ENCODE assay signal across 1 cellular context in the genomic region with DNA sequence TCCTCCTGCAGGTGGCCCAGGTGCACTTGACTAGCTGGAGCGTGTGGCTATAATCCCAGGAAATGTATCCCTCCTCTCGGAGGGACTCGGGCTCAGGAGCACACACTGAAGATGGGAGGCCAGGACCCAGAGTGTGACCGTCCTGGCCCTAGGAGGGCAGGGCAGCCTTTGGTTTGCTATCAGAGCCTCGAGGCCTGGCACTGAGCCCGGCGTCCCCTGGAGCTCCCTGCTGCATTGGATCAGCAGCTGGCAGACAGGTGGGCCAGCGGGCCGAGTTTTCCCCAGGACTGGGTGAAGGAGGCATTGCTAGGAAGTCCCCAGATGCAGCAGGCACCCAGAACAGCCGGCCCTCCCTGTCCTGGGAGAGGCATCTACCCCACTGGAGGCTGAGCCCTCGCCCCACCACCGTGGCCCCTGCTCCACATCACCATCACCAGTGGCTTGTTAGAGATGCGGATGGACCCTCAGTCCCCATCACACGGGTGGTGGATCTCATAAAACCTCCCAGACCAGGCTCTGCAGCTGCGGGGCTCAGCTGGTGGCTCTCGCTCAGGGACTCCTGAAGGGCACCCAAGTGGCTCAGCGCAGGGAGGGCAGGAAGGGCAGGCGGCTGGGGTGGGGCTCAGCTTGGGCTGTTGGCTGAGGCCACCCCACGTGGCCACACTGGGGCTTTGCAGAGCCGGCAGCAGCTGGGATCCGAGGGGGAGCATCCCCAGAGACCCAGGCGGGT.
TF ChIP-seq lines count a peak whose summit lies in the region.

No MANE protein-coding gene starts in this region.

TF ChIP-seq in SK-N-SH treated with all-trans-retinoic acid at 6 μM for 48 hours, 23 proteins besides CTCF, POLR2A, EP300 and RAD21 (continued from another document):
- TF ChIP-seq POU6F1 (CRISPR knock-in tag; IDR thresholded peaks at IDR 0.05; ENCODE audit: borderline replicate concordance, low read depth) (no peak), ZNF8 (CRISPR knock-in tag; IDR thresholded peaks at IDR 0.05) (no peak), TOX (CRISPR knock-in tag; IDR thresholded peaks at IDR 0.05; ENCODE audit: borderline replicate concordance) (no peak), TCF4 (CRISPR knock-in tag; IDR thresholded peaks at IDR 0.05; ENCODE audit: borderline replicate concordance) (no peak), GLIS3 (CRISPR knock-in tag; IDR thresholded peaks at IDR 0.05) (no peak), SNAI2 (CRISPR knock-in tag; IDR thresholded peaks at IDR 0.05) (no peak), RARB (CRISPR knock-in tag; IDR thresholded peaks at IDR 0.05) (no peak), ESRRG (CRISPR knock-in tag; IDR thresholded peaks at IDR 0.05) (no peak), ZFP3 (CRISPR knock-in tag; IDR thresholded peaks at IDR 0.05) (no peak), CSDC2 (CRISPR knock-in tag; IDR thresholded peaks at IDR 0.05) (no peak), ARNTL (CRISPR knock-in tag; IDR thresholded peaks at IDR 0.05; ENCODE audit: borderline replicate concordance, low read depth) (no peak), ISL1 (CRISPR knock-in tag; IDR thresholded peaks at IDR 0.05) (no peak), PPARA (CRISPR knock-in tag; IDR thresholded peaks at IDR 0.05; ENCODE audit: borderline replicate concordance) (no peak), TSHZ2 (CRISPR knock-in tag; IDR thresholded peaks at IDR 0.05) (no peak)
- TF ChIP-seq, protein P1, sequence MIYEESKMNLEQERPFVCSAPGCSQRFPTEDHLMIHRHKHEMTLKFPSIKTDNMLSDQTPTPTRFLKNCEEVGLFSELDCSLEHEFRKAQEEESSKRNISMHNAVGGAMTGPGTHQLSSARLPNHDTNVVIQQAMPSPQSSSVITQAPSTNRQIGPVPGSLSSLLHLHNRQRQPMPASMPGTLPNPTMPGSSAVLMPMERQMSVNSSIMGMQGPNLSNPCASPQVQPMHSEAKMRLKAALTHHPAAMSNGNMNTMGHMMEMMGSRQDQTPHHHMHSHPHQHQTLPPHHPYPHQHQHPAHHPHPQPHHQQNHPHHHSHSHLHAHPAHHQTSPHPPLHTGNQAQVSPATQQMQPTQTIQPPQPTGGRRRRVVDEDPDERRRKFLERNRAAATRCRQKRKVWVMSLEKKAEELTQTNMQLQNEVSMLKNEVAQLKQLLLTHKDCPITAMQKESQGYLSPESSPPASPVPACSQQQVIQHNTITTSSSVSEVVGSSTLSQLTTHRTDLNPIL (CRISPR knock-in tag; IDR thresholded peaks at IDR 0.05; ENCODE audit: low read depth) = no peak
TF ChIP-seq in SK-N-SH treated with all-trans-retinoic acid at 6 μM for 48 hours: peak in this region for 0.
